ENCODE assay signal across 14 cellular contexts in the genomic region with DNA sequence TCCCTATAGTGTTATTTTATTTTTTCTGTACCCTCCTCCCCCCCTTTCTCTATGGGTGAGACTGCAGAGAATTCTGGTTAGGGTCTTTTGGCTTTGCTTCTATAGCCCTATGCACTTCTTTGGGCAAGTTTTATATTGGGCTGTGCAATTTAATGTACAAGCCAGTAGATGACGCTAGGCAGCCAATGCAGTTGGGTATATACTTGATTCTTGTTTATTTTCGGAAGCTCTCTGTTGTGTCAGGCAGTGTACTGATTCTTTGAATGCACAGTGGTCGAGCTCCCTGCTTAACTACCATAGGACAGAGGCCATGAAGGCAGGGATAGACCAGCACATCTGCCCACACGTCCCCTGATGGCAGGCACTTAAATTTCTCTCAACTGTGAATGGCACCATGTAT. TPM values are rescaled to one million over a fixed set of nuclear protein-coding genes. Genes with fewer than 3 reads are reported as not detected.
DNase-seq lines count a peak whose midpoint lies in the region; ATAC-seq, FAIRE-seq and TF ChIP-seq lines count a peak whose summit lies in the region.
"Had no signal": no experiment of that assay in that cellular context is flagged by ENCODE, and none has a peak within 500 bp of the region (broad histone marks: within the 10 kb centered on the region; RNA-seq: fewer than 3 reads in every experiment).

No MANE protein-coding gene starts in this region.

- FAIRE-seq in HepG2 (lab: Jason Lieb, UNC): no peak
- FAIRE-seq: endothelial cell of umbilical vein had no signal

- H3K4me3 ChIP-seq in HFF-Myc (replicated peaks; ENCODE audit: low read depth, low read length): no peak overlapping the region
- no peak overlapping the region for H3K4me3 ChIP-seq in HepG2 (replicated peaks in 1 of 3; ENCODE audit: insufficient read depth in 1 of 3, low read depth in 2 of 3, low read length in 3 of 3)
- no peak overlapping the region for H3K4me3 ChIP-seq in esophagus squamous epithelium
- H3K4me3 ChIP-seq: lung, PC-9, sigmoid colon had no signal

- H4K20me1 ChIP-seq in HepG2 (ENCODE audit: insufficient read depth, low read length): no peaks in the 10 kb centered on the region

- H3K27ac ChIP-seq in HepG2 (ENCODE audit: extremely low read length, insufficient read depth, low read length) (no peak overlapping the region), esophagus squamous epithelium (no peak overlapping the region)
- H3K27ac ChIP-seq: PC-9, sigmoid colon had no signal

- H3K36me3 ChIP-seq in HepG2 (replicated peaks in 1 of 2; ENCODE audit: control insufficient read depth in 1 of 2, insufficient read depth in 2 of 2, low read length in 2 of 2) (no peaks in the 10 kb centered on the region), esophagus squamous epithelium (no peaks in the 10 kb centered on the region)
- H3K36me3 ChIP-seq: sigmoid colon had no signal

- peak; percentile 7 for TF ChIP-seq CTCF in HFF-Myc (IDR thresholded peaks at IDR 0.05; ENCODE audit: low read depth, low read length, missing control alignments)
- TF ChIP-seq CTCF in HepG2 (CRISPR knock-in tag; IDR thresholded peaks at IDR 0.05): peak; percentile 13; the same call in 1 of the 2 replicates
- no peak for TF ChIP-seq CTCF in esophagus squamous epithelium (IDR thresholded peaks at IDR 0.05)

- CTCF ChIA-PET in HepG2 (lab: Yijun Ruan, JAX; ENCODE audit: low intra/inter-chr PET ratio, low total read pairs): no interaction called here

- in situ Hi-C loops in HepG2 (cut with HindIII; ENCODE audit: extremely low pct_ligation_motif_present, low pct_unique_long_range_greater_than_20kb): no loop called here

- WGBS in HepG2 (ENCODE audit: low lambda C conversion rate): 91% methylated on average over 4 of the region's 4 CpGs
- 70 to 71% methylated on average over 4 of the region's 4 CpGs for WGBS in esophagus squamous epithelium, 2 donors

- H2AFZ ChIP-seq in HepG2 (ENCODE audit: low read length): no peak overlapping the region
- H2AFZ ChIP-seq: PC-9 had no signal

- peak; percentile 35 for DNase-seq in Daoy (ENCODE audit: low read depth)
- no peak for DNase-seq in HFF-Myc (ENCODE audit: extremely low read depth, low read depth)
- DNase-seq in amniotic epithelial cell (ENCODE audit: low read depth): peak; percentile 42
- no peak for DNase-seq in HepG2 (ENCODE audit: low spot score)
- no peak for DNase-seq in KG1 (lab: John Stamatoyannopoulos, UW)
- no peak for DNase-seq in esophagus squamous epithelium (lab: John Stamatoyannopoulos, UW)
- DNase-seq: activated CD4-positive, alpha-beta T cell treated with anti-CD3 and anti-CD28 coated beads for 36 hours; NCI-H1092; PC-9; sigmoid colon had no signal

- TF ChIP-seq EP300 in HepG2 (IDR thresholded peaks at IDR 0.05; ENCODE audit: low read depth in 2 of 2, low read length in 2 of 2) (no peak), HepG2 (CRISPR knock-in tag; IDR thresholded peaks at IDR 0.05; ENCODE audit: borderline replicate concordance) (no peak)

- intact Hi-C loops in HepG2 (cut with micrococcal nuclease; ENCODE audit: unreplicated experiment) (no loop called here), esophagus squamous epithelium (cut with DNase I) (no loop called here)

- H3K9ac ChIP-seq in HepG2 (ENCODE audit: insufficient read depth, low read depth, low read length): no peak overlapping the region

- no peak for TF ChIP-seq RAD21 in HepG2 (CRISPR knock-in tag; IDR thresholded peaks at IDR 0.05)

- TF ChIP-seq POLR2A in HepG2 (IDR thresholded peaks at IDR 0.05; ENCODE audit: insufficient read depth in 1 of 2, low read depth in 2 of 2, low read length in 2 of 2) (no peak), esophagus squamous epithelium (IDR thresholded peaks at IDR 0.05) (no peak)

- no peaks in the 10 kb centered on the region for H3K79me2 ChIP-seq in HepG2 (ENCODE audit: insufficient read depth, low read length)

- no peaks in the 10 kb centered on the region for H3K27me3 ChIP-seq in HepG2 (ENCODE audit: control insufficient read depth in 1 of 2, insufficient read depth in 2 of 2, low read length in 2 of 2)
- H3K27me3 ChIP-seq in esophagus squamous epithelium: no peaks in the 10 kb centered on the region
- H3K27me3 ChIP-seq: sigmoid colon had no signal

- no TSS peak for BruUV-seq in HepG2 (replicated peaks; lab: Mats Ljungman, UMichigan)

- POLR2A ChIA-PET in HepG2 (lab: Yijun Ruan, JAX): no interaction called here

- ATAC-seq in HepG2 (no peak), GM21515 (IDR thresholded peaks at IDR 0.05; ENCODE audit: unreplicated experiment) (no peak), HG03457 (IDR thresholded peaks at IDR 0.05; ENCODE audit: unreplicated experiment) (no peak)

- H3K4me2 ChIP-seq in HepG2 (ENCODE audit: low read depth, low read length): no peak overlapping the region
- H3K4me2 ChIP-seq: PC-9 had no signal

- H3K4me1 ChIP-seq in HepG2 (ENCODE audit: insufficient read depth, low read length) (no peaks in the 10 kb centered on the region; the same call in 1 of the 2 replicates), esophagus squamous epithelium (no peaks in the 10 kb centered on the region)
- H3K4me1 ChIP-seq: sigmoid colon had no signal

- H3K9me3 ChIP-seq in HepG2 (ENCODE audit: low read length) (no peaks in the 10 kb centered on the region), esophagus squamous epithelium (no peaks in the 10 kb centered on the region)
- H3K9me3 ChIP-seq: sigmoid colon had no signal

TF ChIP-seq in HepG2, 621 proteins besides CTCF, POLR2A, EP300 and RAD21:
- no peak for TF ChIP-seq TARDBP (CRISPR knock-in tag; IDR thresholded peaks at IDR 0.05)
- peak; percentile 37 for TF ChIP-seq STAG1 (CRISPR knock-in tag; IDR thresholded peaks at IDR 0.05)
- no peak for TF ChIP-seq BRD4 (CRISPR knock-in tag; IDR thresholded peaks at IDR 0.05)
- TF ChIP-seq RFX1 (IDR thresholded peaks at IDR 0.05): no peak
- no peak for TF ChIP-seq ZNF562 (CRISPR knock-in tag; IDR thresholded peaks at IDR 0.05; ENCODE audit: borderline replicate concordance)
TF ChIP-seq in HepG2: peak in this region for 1.

RNA-seq across cellular contexts. Expression of gene GPR52, which starts 34.1 kb away (rescaled TPM):
- total RNA-seq in Daoy (2014; rRNA removed; shearing (Covaris generic)): not detected in 2 replicates
- total RNA-seq in HepG2 (2016; rRNA removed; fragmentation: Illumina TruSeq; extraction: Trizol) (1.5 TPM in 1 of 2 replicates, not detected in the other), esophagus squamous epithelium (1 to 10 TPM in 3 of 4 donors, not detected in 1; 3.1 to 6.3 (median 3.5) TPM)
- not detected in 2 replicates for total RNA-seq in HepG2 (2016; cell fraction: cytosol; rRNA removed; fragmentation: Illumina TruSeq; extraction: Trizol; ENCODE audit: low read depth)
- total RNA-seq in HepG2 (2016; cell fraction: insoluble cytoplasmic fraction; rRNA removed; fragmentation: Illumina TruSeq; extraction: Trizol): 1.1 TPM in 1 of 2 replicates, not detected in the other
- 0.17 TPM in 1 of 2 replicates, not detected in the other for total RNA-seq in HepG2 (2016; cell fraction: membrane; rRNA removed; fragmentation: Illumina TruSeq; extraction: Trizol)
- 8.6 and 10.1 TPM in 2 replicates for total RNA-seq in HepG2 (2016; cell fraction: nucleus; rRNA removed; fragmentation: Illumina TruSeq; extraction: Trizol)
- polyA plus RNA-seq in HepG2 (2011; rRNA removed): 0.20 and 0.25 TPM in 2 replicates
- polyA plus RNA-seq in HepG2 (2011; cell fraction: cytosol; rRNA removed): not detected in 2 replicates
- 2.0 and 2.4 TPM in 2 replicates for polyA plus RNA-seq in HepG2 (2011; cell fraction: nucleus; rRNA removed)
- not detected in 2 replicates for polyA plus RNA-seq in HepG2 (2012)
- polyA plus RNA-seq in HepG2 (2016; cell fraction: cytosol; fragmentation: Illumina TruSeq; extraction: Trizol; ENCODE audit: low read depth): not detected in 2 replicates
- not detected in 2 replicates for polyA plus RNA-seq in HepG2 (2016; cell fraction: insoluble cytoplasmic fraction; fragmentation: Illumina TruSeq; extraction: Trizol; ENCODE audit: low read depth)
- not detected in 2 replicates for polyA plus RNA-seq in HepG2 (2016; cell fraction: membrane; fragmentation: Illumina TruSeq; extraction: Trizol; ENCODE audit: low read depth)
- not detected in 2 replicates for polyA plus RNA-seq in HepG2 (2016; cell fraction: nucleus; fragmentation: Illumina TruSeq; extraction: Trizol; ENCODE audit: insufficient read depth, low read depth)
- 4.1 and 6.5 TPM in 2 replicates for polyA minus RNA-seq in HepG2 (2011; rRNA and poly(A)+ RNA removed; ENCODE audit: low replicate concordance)
- not detected in 2 replicates for polyA minus RNA-seq in HepG2 (2011; cell fraction: cytosol; rRNA and poly(A)+ RNA removed)
- 33.8 and 40.4 TPM in 2 replicates for polyA minus RNA-seq in HepG2 (2011; cell fraction: nucleus; rRNA and poly(A)+ RNA removed)

Comparison
In these comparisons a context has a peak if more than half of its experiments do, and no peak if none do; other contexts are left out.
1. DNase-seq: peak in Daoy (single experiment) and amniotic epithelial cell (single experiment); none in HFF-Myc (single experiment), HepG2 (single experiment), KG1 (single experiment) and esophagus squamous epithelium (single experiment).
2. CTCF ChIP-seq: peak in HFF-Myc (single experiment) and HepG2 (single experiment); none in esophagus squamous epithelium (0 of 6).